In the genomic region with DNA sequence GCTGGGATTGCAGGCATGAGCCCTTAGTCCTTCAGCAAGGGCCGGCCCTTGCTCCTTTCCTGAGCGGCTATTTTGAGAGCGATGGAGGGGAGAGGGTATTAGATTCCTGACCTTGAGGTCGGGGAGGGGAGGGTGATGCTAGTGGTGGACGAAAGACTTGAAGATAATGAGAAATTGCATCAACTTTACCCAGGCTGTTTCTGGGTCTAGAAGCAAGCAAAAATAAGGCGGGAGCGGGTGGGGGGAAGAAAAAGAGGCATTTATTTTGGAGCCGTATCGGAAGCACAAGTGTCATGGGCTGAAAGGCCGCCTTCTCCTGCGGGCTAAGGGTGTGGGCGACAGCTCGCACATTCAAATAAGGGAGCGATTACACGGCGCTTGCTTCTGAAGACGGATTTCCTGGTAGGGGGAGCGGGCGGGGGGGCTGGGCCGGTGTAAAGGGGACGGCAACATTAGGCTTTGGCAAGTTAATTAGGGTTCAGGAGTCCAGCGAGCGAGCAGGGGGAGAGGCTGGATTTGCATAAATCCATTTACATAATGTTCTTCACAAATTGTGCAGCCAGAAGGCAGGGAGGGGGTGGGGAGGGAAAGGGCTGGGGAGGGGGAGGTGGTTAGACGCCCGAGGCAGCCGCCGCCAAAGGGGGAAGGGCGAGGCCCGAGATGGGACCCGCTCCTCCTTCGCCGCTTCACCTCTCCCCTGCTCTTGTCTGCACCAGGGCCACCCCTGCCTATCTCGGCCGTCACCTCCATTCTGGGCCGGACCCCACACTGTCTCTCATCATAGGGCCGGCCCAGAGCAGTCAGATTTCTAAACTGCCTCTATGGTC, we compare ENCODE assay signal across 10 cellular contexts.
DNase-seq lines count a peak whose midpoint lies in the region; ATAC-seq and TF ChIP-seq lines count a peak whose summit lies in the region.
"Had no signal": no experiment of that assay in that cellular context is flagged by ENCODE, and none has a peak within 500 bp of the region (broad histone marks: within the 10 kb centered on the region; RNA-seq: fewer than 3 reads in every experiment).

No MANE protein-coding gene starts in this region.

- TF ChIP-seq POLR2A in esophagus muscularis mucosa (IDR thresholded peaks at IDR 0.05; ENCODE audit: low read depth) (no peak), upper lobe of left lung (IDR thresholded peaks at IDR 0.05) (no peak)

- no peak for TF ChIP-seq CTCF in CD8-positive, alpha-beta T cell (IDR thresholded peaks at IDR 0.05)
- TF ChIP-seq CTCF in esophagus muscularis mucosa (IDR thresholded peaks at IDR 0.05), result no peak
- TF ChIP-seq CTCF in nephron progenitor cell (IDR thresholded peaks at IDR 0.05), result no peak
- TF ChIP-seq CTCF in upper lobe of left lung (IDR thresholded peaks at IDR 0.05), result no peak
- TF ChIP-seq CTCF in GM20000 (IDR thresholded peaks at IDR 0.05; ENCODE audit: extremely low read depth, missing control alignments), result no peak

- no peak for DNase-seq in CD8-positive, alpha-beta T cell
- DNase-seq in NCI-H526 (lab: John Stamatoyannopoulos, UW) (peak; percentile 94 to 95), esophagus muscularis mucosa (ENCODE audit: extremely low spot score) (no peak), nephron progenitor cell (peak; percentile 62), upper lobe of left lung (no peak), GM20000 (ENCODE audit: low spot score) (no peak)
- DNase-seq in T-helper 2 cell treated with Interferon-gamma antibody and Interleukin-4, amounts not matched to agents 5 μg/mL and 100 μg/mL, for 36 hours (ENCODE audit: low spot score), result no peak
- DNase-seq in activated naive CD4-positive, alpha-beta T cell treated with anti-CD3 and anti-CD28 coated beads, Interleukin-2, amount 10 ng/mL, durations not matched to agents 7 days and 5 days, result no peak
- DNase-seq: DMS79 treated with DMSO at 0.1 percent for 48 hours had no signal

- H3K36me3 ChIP-seq in CD8-positive, alpha-beta T cell (ENCODE audit: insufficient read depth, low read length), result no peaks in the 10 kb centered on the region
- no peaks in the 10 kb centered on the region for H3K36me3 ChIP-seq in esophagus muscularis mucosa
- H3K36me3 ChIP-seq in upper lobe of left lung, result no peaks in the 10 kb centered on the region

- H3K9me3 Mint-ChIP-seq in CD8-positive, alpha-beta T cell, result no peaks in the 10 kb centered on the region
- no peaks in the 10 kb centered on the region for H3K9me3 Mint-ChIP-seq in nephron progenitor cell
- H3K9me3 Mint-ChIP-seq in T-helper 2 cell treated with Interferon-gamma antibody and Interleukin-4, amounts not matched to agents 5 μg/mL and 100 μg/mL, for 36 hours, result no peaks in the 10 kb centered on the region
- H3K9me3 Mint-ChIP-seq in activated naive CD4-positive, alpha-beta T cell treated with anti-CD3 and anti-CD28 coated beads, Interleukin-2, amount 10 ng/mL, durations not matched to agents 7 days and 5 days, result no peaks in the 10 kb centered on the region

- H3K4me3 ChIP-seq in CD8-positive, alpha-beta T cell (ENCODE audit: low read depth, low read length), result no peak overlapping the region
- H3K4me3 ChIP-seq in esophagus muscularis mucosa (peak overlapping the region; percentile 3 to 40 (median 23)), upper lobe of left lung (peak overlapping the region in 2 of 4 donors; percentile 1 to 15)

- H3K27me3 Mint-ChIP-seq in CD8-positive, alpha-beta T cell (ENCODE audit: low read depth), result peaks cover 33% of the 10 kb centered on the region
- peaks cover 67% of the 10 kb centered on the region for H3K27me3 Mint-ChIP-seq in nephron progenitor cell (ENCODE audit: low read depth, poor library complexity)
- H3K27me3 Mint-ChIP-seq in T-helper 2 cell treated with Interferon-gamma antibody and Interleukin-4, amounts not matched to agents 5 μg/mL and 100 μg/mL, for 36 hours (ENCODE audit: low read depth), result peaks cover 37% of the 10 kb centered on the region
- peaks cover 59% of the 10 kb centered on the region for H3K27me3 Mint-ChIP-seq in activated naive CD4-positive, alpha-beta T cell treated with anti-CD3 and anti-CD28 coated beads, Interleukin-2, amount 10 ng/mL, durations not matched to agents 7 days and 5 days

- peaks cover 6% of the 10 kb centered on the region for H3K36me3 Mint-ChIP-seq in CD8-positive, alpha-beta T cell
- H3K36me3 Mint-ChIP-seq in nephron progenitor cell (ENCODE audit: low read depth), result no peaks in the 10 kb centered on the region
- H3K36me3 Mint-ChIP-seq in T-helper 2 cell treated with Interferon-gamma antibody and Interleukin-4, amounts not matched to agents 5 μg/mL and 100 μg/mL, for 36 hours (ENCODE audit: low read depth), result no peaks in the 10 kb centered on the region
- H3K36me3 Mint-ChIP-seq in activated naive CD4-positive, alpha-beta T cell treated with anti-CD3 and anti-CD28 coated beads, Interleukin-2, amount 10 ng/mL, durations not matched to agents 7 days and 5 days, result no peaks in the 10 kb centered on the region

- CTCF ChIA-PET in CD8-positive, alpha-beta T cell (lab: Charles Lee), result no interaction called here
- CTCF ChIA-PET in activated naive CD4-positive, alpha-beta T cell treated with anti-CD3 and anti-CD28 coated beads, Interleukin-2, amount 10 ng/mL, durations not matched to agents 7 days and 5 days (lab: Charles Lee), result no interaction called here

- H3K9me3 ChIP-seq in CD8-positive, alpha-beta T cell (ENCODE audit: low read length), result no peaks in the 10 kb centered on the region
- no peaks in the 10 kb centered on the region for H3K9me3 ChIP-seq in esophagus muscularis mucosa
- H3K9me3 ChIP-seq in upper lobe of left lung, result no peaks in the 10 kb centered on the region

- WGBS in esophagus muscularis mucosa, result 16% methylated on average over 34 of the region's 36 CpGs
- WGBS in upper lobe of left lung, 2 donors, result 8 to 12% methylated on average over 36 of the region's 36 CpGs

- peak overlapping the region; percentile 76 for H3K4me3 Mint-ChIP-seq in CD8-positive, alpha-beta T cell
- H3K4me3 Mint-ChIP-seq in nephron progenitor cell, result peak overlapping the region; percentile 77
- H3K4me3 Mint-ChIP-seq in T-helper 2 cell treated with Interferon-gamma antibody and Interleukin-4, amounts not matched to agents 5 μg/mL and 100 μg/mL, for 36 hours, result no peak overlapping the region
- no peak overlapping the region for H3K4me3 Mint-ChIP-seq in activated naive CD4-positive, alpha-beta T cell treated with anti-CD3 and anti-CD28 coated beads, Interleukin-2, amount 10 ng/mL, durations not matched to agents 7 days and 5 days

- peaks cover 7% of the 10 kb centered on the region for H3K27me3 ChIP-seq in CD8-positive, alpha-beta T cell (ENCODE audit: insufficient read depth, low read length)
- no peaks in the 10 kb centered on the region for H3K27me3 ChIP-seq in esophagus muscularis mucosa
- H3K27me3 ChIP-seq in upper lobe of left lung, result no peaks in the 10 kb centered on the region

- no peak for ATAC-seq in CD8-positive, alpha-beta T cell
- no peak for ATAC-seq in upper lobe of left lung (ENCODE audit: low FRiP score in 2 of 2)

- H3K4me1 ChIP-seq in CD8-positive, alpha-beta T cell (ENCODE audit: insufficient read depth, low read length), result peaks cover 10% of the 10 kb centered on the region
- H3K4me1 ChIP-seq in esophagus muscularis mucosa (peaks cover 0 to 16% (median 14%) of the 10 kb centered on the region in 4 donors), upper lobe of left lung (peaks cover 0 to 15% (median 7%) of the 10 kb centered on the region in 4 donors)

- intact Hi-C loops in CD8-positive, alpha-beta T cell (cut with DNase I, micrococcal nuclease), result no loop called here
- intact Hi-C loops in esophagus muscularis mucosa (cut with DNase I), result no loop called here

- POLR2A ChIA-PET in CD8-positive, alpha-beta T cell (lab: Charles Lee), result no interaction called here

- no peak for TF ChIP-seq EP300 in esophagus muscularis mucosa (IDR thresholded peaks at IDR 0.05)
- no peak for TF ChIP-seq EP300 in upper lobe of left lung (IDR thresholded peaks at IDR 0.05)

- H3K27ac Mint-ChIP-seq in CD8-positive, alpha-beta T cell, result no peak overlapping the region
- peak overlapping the region; percentile 46 for H3K27ac Mint-ChIP-seq in nephron progenitor cell
- no peak overlapping the region for H3K27ac Mint-ChIP-seq in T-helper 2 cell treated with Interferon-gamma antibody and Interleukin-4, amounts not matched to agents 5 μg/mL and 100 μg/mL, for 36 hours
- H3K27ac Mint-ChIP-seq in activated naive CD4-positive, alpha-beta T cell treated with anti-CD3 and anti-CD28 coated beads, Interleukin-2, amount 10 ng/mL, durations not matched to agents 7 days and 5 days, result no peak overlapping the region

- peaks cover 20% of the 10 kb centered on the region for H3K4me1 Mint-ChIP-seq in CD8-positive, alpha-beta T cell (ENCODE audit: low read depth)
- H3K4me1 Mint-ChIP-seq in nephron progenitor cell, result peaks cover 32% of the 10 kb centered on the region
- peaks cover 5% of the 10 kb centered on the region for H3K4me1 Mint-ChIP-seq in T-helper 2 cell treated with Interferon-gamma antibody and Interleukin-4, amounts not matched to agents 5 μg/mL and 100 μg/mL, for 36 hours (ENCODE audit: low read depth)
- H3K4me1 Mint-ChIP-seq in activated naive CD4-positive, alpha-beta T cell treated with anti-CD3 and anti-CD28 coated beads, Interleukin-2, amount 10 ng/mL, durations not matched to agents 7 days and 5 days, result peaks cover 6% of the 10 kb centered on the region

- no peak overlapping the region for H3K27ac ChIP-seq in CD8-positive, alpha-beta T cell (ENCODE audit: low read depth, low read length)
- H3K27ac ChIP-seq in esophagus muscularis mucosa (replicated peaks in 1 of 4) (peak overlapping the region in 1 of 4 donors; percentile 2), upper lobe of left lung (no peak overlapping the region)
- H3K27ac ChIP-seq: KMS-11 had no signal

Comparison
In these comparisons a context has a peak if more than half of its experiments do, and no peak if none do; other contexts are left out.
1. DNase-seq: peak in NCI-H526 (2 of 2) and nephron progenitor cell (single experiment); none in CD8-positive, alpha-beta T cell (0 of 7), esophagus muscularis mucosa (single experiment), T-helper 2 cell treated with Interferon-gamma antibody and Interleukin-4, amounts not matched to agents 5 μg/mL and 100 μg/mL, for 36 hours (single experiment), upper lobe of left lung (0 of 2), GM20000 (single experiment) and activated naive CD4-positive, alpha-beta T cell treated with anti-CD3 and anti-CD28 coated beads, Interleukin-2, amount 10 ng/mL, durations not matched to agents 7 days and 5 days (single experiment).
2. H3K4me3 Mint-ChIP-seq: peak in CD8-positive, alpha-beta T cell (single experiment) and nephron progenitor cell (single experiment); none in T-helper 2 cell treated with Interferon-gamma antibody and Interleukin-4, amounts not matched to agents 5 μg/mL and 100 μg/mL, for 36 hours (single experiment) and activated naive CD4-positive, alpha-beta T cell treated with anti-CD3 and anti-CD28 coated beads, Interleukin-2, amount 10 ng/mL, durations not matched to agents 7 days and 5 days (single experiment).